1 cellular context compared by ENCODE assay signal in the genomic region with DNA sequence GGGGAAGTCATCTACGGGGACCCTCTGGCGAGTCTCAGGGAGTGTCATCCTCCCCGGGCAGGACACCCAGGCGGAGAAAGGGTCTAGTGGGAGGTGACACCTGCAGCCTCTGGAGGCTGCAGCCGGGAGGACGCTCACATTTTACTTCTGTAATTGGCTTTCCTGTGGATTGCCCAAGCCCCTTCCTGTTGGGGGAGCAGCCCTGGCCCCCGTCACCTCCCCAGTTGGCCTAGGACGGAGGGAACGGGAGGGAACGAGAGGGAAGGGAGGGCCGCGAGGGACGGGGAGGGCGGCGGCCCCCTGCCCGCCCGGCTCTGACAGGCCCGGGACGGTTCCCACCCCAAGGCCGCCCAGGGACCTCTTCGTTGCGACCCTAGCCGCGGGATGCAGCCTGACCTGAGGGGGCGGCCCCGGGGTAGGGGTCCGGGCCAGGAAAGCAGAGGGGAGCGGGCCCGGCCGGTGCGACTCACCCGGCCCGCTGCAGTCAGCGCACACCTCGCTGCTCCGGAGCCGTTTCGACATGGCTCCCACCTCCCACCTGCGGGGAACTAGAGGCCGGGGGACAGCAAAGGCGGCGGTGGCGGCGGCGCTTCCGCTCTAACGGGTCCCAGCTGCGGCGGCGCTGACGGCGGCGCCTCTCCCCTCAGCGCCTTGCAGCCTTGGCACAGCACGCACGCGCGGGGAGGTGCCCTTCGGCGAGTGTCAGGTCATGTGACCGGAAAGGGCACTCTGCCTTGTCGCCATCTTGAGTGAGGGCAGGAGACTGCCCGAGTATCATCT.
TF ChIP-seq lines count a peak whose summit lies in the region.

A gene with protein sequence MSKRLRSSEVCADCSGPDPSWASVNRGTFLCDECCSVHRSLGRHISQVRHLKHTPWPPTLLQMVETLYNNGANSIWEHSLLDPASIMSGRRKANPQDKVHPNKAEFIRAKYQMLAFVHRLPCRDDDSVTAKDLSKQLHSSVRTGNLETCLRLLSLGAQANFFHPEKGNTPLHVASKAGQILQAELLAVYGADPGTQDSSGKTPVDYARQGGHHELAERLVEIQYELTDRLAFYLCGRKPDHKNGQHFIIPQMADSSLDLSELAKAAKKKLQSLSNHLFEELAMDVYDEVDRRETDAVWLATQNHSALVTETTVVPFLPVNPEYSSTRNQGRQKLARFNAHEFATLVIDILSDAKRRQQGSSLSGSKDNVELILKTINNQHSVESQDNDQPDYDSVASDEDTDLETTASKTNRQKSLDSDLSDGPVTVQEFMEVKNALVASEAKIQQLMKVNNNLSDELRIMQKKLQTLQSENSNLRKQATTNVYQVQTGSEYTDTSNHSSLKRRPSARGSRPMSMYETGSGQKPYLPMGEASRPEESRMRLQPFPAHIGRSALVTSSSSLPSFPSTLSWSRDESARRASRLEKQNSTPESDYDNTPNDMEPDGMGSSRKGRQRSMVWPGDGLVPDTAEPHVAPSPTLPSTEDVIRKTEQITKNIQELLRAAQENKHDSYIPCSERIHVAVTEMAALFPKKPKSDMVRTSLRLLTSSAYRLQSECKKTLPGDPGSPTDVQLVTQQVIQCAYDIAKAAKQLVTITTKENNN (minus strand): TSS at position 666 of the 780 bp plus-strand sequence. CDS start 144 bp downstream, at position 522.

TF ChIP-seq in HepG2, 621 proteins besides CTCF, POLR2A, EP300 and RAD21 (continued from another document and continues in another):
- no peak for TF ChIP-seq LRRFIP1 (CRISPR knock-in tag; conservative IDR thresholded peaks at IDR 0.05)
- no peak for TF ChIP-seq ZBTB49 (CRISPR knock-in tag; IDR thresholded peaks at IDR 0.05; ENCODE audit: borderline replicate concordance)
- no peak for TF ChIP-seq SP5 (CRISPR knock-in tag; IDR thresholded peaks at IDR 0.05; ENCODE audit: borderline replicate concordance, low read depth)
- no peak for TF ChIP-seq PHF5A (CRISPR knock-in tag; IDR thresholded peaks at IDR 0.05; ENCODE audit: low read depth, unreplicated experiment)
- peak; percentile 59 for TF ChIP-seq IKZF5 (CRISPR knock-in tag; IDR thresholded peaks at IDR 0.05)
- TF ChIP-seq ZNF513 (CRISPR knock-in tag; conservative IDR thresholded peaks at IDR 0.05) = no peak
- TF ChIP-seq CREB1 (IDR thresholded peaks at IDR 0.05) = 0 out of 2 replicates have a peak, but pooled peaks have one; percentile 13
- TF ChIP-seq CREB1 (CRISPR knock-in tag; IDR thresholded peaks at IDR 0.05) = no peak
- no peak for TF ChIP-seq ZNF18 (CRISPR knock-in tag; IDR thresholded peaks at IDR 0.05; ENCODE audit: insufficient replicate concordance)
- peak; percentile 76 for TF ChIP-seq ZC3H13 (CRISPR knock-in tag; IDR thresholded peaks at IDR 0.05)
- no peak for TF ChIP-seq HMGA1 (CRISPR knock-in tag; conservative IDR thresholded peaks at IDR 0.05)
- no peak for TF ChIP-seq CREB3 (CRISPR knock-in tag; IDR thresholded peaks at IDR 0.05)
- TF ChIP-seq BCL6 (CRISPR knock-in tag; IDR thresholded peaks at IDR 0.05) = peak; percentile 34; the same call in 1 of the 2 replicates
- TF ChIP-seq GLI4 (CRISPR knock-in tag; IDR thresholded peaks at IDR 0.05; ENCODE audit: borderline replicate concordance) = peak; percentile 76; the same call in 1 of the 2 replicates
- TF ChIP-seq, protein P1, sequence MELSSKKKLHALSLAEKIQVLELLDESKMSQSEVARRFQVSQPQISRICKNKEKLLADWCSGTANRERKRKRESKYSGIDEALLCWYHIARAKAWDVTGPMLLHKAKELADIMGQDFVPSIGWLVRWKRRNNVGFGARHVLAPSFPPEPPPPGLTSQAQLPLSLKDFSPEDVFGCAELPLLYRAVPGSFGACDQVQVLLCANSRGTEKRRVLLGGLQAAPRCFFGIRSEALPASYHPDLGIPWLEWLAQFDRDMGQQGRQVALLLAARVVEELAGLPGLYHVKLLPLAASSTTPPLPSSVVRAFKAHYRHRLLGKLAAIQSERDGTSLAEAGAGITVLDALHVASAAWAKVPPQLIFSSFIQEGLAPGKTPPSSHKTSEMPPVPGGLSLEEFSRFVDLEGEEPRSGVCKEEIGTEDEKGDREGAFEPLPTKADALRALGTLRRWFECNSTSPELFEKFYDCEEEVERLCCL (CRISPR knock-in tag; IDR thresholded peaks at IDR 0.05; ENCODE audit: borderline replicate concordance) = no peak
- TF ChIP-seq ZNF777 (CRISPR knock-in tag; IDR thresholded peaks at IDR 0.05) = peak; percentile 91
- TF ChIP-seq ZNF318 (CRISPR knock-in tag; IDR thresholded peaks at IDR 0.05) = 0 out of 2 replicates have a peak, but pooled peaks have one; percentile 62
- no peak for TF ChIP-seq STAT5B (CRISPR knock-in tag; IDR thresholded peaks at IDR 0.05)
- peak; percentile 67 for TF ChIP-seq GMEB1 (CRISPR knock-in tag; IDR thresholded peaks at IDR 0.05; ENCODE audit: borderline replicate concordance)
